In the genomic region with DNA sequence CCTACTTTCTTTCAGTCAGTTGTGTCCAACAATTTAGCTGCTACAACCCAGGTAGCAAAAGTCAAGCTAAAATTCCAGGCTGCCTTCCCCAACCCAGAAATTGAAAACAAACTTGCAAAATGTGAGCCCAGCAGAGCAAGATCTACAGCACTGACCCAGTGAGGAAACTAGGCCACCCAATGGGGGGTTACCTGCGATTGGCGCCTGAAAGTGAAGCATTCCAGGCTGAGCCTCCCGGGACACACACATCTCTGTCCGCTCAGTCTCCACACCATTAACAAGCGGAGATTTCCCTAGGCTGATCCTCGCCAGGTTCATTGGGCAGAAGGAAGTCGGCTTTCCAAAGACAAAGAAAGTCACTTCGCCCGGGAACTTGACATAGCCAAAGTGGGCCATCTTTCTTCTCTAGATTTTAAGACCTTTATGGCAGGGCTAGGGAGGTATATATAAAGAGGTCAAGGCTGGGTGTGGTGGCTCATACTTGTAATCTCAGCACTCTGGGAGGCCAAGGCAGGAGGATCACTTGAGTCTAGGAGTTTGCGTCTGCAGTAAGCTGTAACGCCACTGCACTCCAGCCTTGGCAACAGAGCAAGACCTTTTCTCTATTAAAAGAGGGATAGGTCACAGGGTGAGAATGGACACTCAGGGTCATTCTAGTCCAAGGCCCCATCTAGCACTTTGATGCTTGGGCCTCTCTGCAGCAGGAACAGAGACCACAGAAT, we compare ENCODE assay signal across 16 cellular contexts. TPM values are rescaled to one million over a fixed set of nuclear protein-coding genes. Genes with fewer than 3 reads are reported as not detected.
DNase-seq lines count a peak whose midpoint lies in the region; ATAC-seq and TF ChIP-seq lines count a peak whose summit lies in the region.
"Had no signal": no experiment of that assay in that cellular context is flagged by ENCODE, and none has a peak within 500 bp of the region (broad histone marks: within the 10 kb centered on the region; RNA-seq: fewer than 3 reads in every experiment).

No MANE protein-coding gene starts in this region.

- ATAC-seq in heart right ventricle (no peak), HG03460 (IDR thresholded peaks at IDR 0.05; ENCODE audit: unreplicated experiment) (no peak), HG03378 (IDR thresholded peaks at IDR 0.05; ENCODE audit: unreplicated experiment) (no peak)
- ATAC-seq: GM23338, HCT116 had no signal

- H3K27ac ChIP-seq in heart right ventricle (no peak overlapping the region), vagina (no peak overlapping the region)
- H3K27ac ChIP-seq: BLaER1 had no signal

- TF ChIP-seq POLR2A in vagina (IDR thresholded peaks at IDR 0.05): no peak

- H3K4me3 ChIP-seq in heart right ventricle: no peak overlapping the region
- H3K4me3 ChIP-seq in vagina: no peak overlapping the region
- H3K4me3 ChIP-seq: BLaER1, GM23338 had no signal

- H3K9me3 ChIP-seq in heart right ventricle (no peaks in the 10 kb centered on the region), vagina (no peaks in the 10 kb centered on the region)
- H3K9me3 ChIP-seq: BLaER1 had no signal

- H3K27me3 ChIP-seq in heart right ventricle (no peaks in the 10 kb centered on the region), vagina (no peaks in the 10 kb centered on the region)
- H3K27me3 ChIP-seq: BLaER1 had no signal

- peak; percentile 47 for DNase-seq in cardiac septum (ENCODE audit: low spot score)
- DNase-seq in heart right ventricle: no peak
- peak; percentile 11 for DNase-seq in ecto neural progenitor cell (ENCODE audit: low spot score)
- DNase-seq in mesenteric fat pad (ENCODE audit: low spot score): peak; percentile 51
- DNase-seq in vagina (ENCODE audit: extremely low spot score in 2 of 2): peak; percentile 62 to 67
- DNase-seq in stimulated activated CD4-positive, alpha-beta T cell treated with anti-CD3 and anti-CD28 coated beads, Interleukin-2, amount 100 ng/mL, for 24 hours: no peak
- DNase-seq: 8988T; CD4-positive, alpha-beta memory T cell; DMS79 treated with DMSO at 0.1 percent for 48 hours; GF-D8; HFFc6 had no signal

- H3K36me3 ChIP-seq in heart right ventricle: no peaks in the 10 kb centered on the region
- no peaks in the 10 kb centered on the region for H3K36me3 ChIP-seq in vagina
- H3K36me3 ChIP-seq: BLaER1 had no signal

- 93% methylated on average over 11 of the region's 11 CpGs for WGBS in heart right ventricle, 2 donors

- intact Hi-C loops in cardiac septum (cut with DNase I) (no loop called here), heart right ventricle (cut with DNase I) (no loop called here), vagina (cut with DNase I) (no loop called here)

- TF ChIP-seq CTCF in heart right ventricle (IDR thresholded peaks at IDR 0.05) (no peak), vagina (IDR thresholded peaks at IDR 0.05) (no peak)

- H3K4me1 ChIP-seq in heart right ventricle (no peaks in the 10 kb centered on the region), vagina (no peaks in the 10 kb centered on the region)
- H3K4me1 ChIP-seq: BLaER1 had no signal

RNA-seq across cellular contexts. Expression of gene TTC32, which starts 53.6 kb away (rescaled TPM):
- 7.5 TPM for total RNA-seq in cardiac septum
- total RNA-seq in heart right ventricle: 1 to 10 TPM; 3.4 to 9.0 (median 6.0) TPM
- polyA plus RNA-seq in heart right ventricle: 10 to 100 TPM in 1 of 2 donors, 1 to 10 TPM in 1; 6.8 to 27.7 TPM
- 8.6 TPM for total RNA-seq in mesenteric fat pad
- total RNA-seq in vagina: 15.2 TPM

Comparison
In these comparisons a context has a peak if more than half of its experiments do, and no peak if none do; other contexts are left out.
1. DNase-seq: peak in cardiac septum (single experiment), ecto neural progenitor cell (single experiment), mesenteric fat pad (single experiment) and vagina (2 of 2); none in heart right ventricle (0 of 2) and stimulated activated CD4-positive, alpha-beta T cell treated with anti-CD3 and anti-CD28 coated beads, Interleukin-2, amount 100 ng/mL, for 24 hours (0 of 2).